In genomic region chr10:104387130-104387888, GRCh38 we compare ENCODE assay signal across 16 cellular contexts. TPM values are rescaled to one million over a fixed set of nuclear protein-coding genes. Genes with fewer than 3 reads are reported as not detected.
DNase-seq lines count a peak whose midpoint lies in the region; ATAC-seq and TF ChIP-seq lines count a peak whose summit lies in the region.
"Had no signal": no experiment of that assay in that cellular context is flagged by ENCODE, and none has a peak within 500 bp of the region (broad histone marks: within the 10 kb centered on the region; RNA-seq: fewer than 3 reads in every experiment).

No MANE protein-coding gene starts in this region.

- intact Hi-C loops in activated T-helper 1 cell treated with anti-CD3 and anti-CD28 coated beads, Interleukin-12 subunit alpha, Interleukin-12 subunit beta, Interleukin-2, Interleukin-4 antibody, amounts not matched to agents 30 ng/mL and 10 ng/mL and 1 ng/mL, durations not matched to agents 14 hours and 24 hours and 36 hours (cut with micrococcal nuclease), result no loop called here

- ATAC-seq in GM19395 (IDR thresholded peaks at IDR 0.05; ENCODE audit: unreplicated experiment) (peak; percentile 91), HG02973 (IDR thresholded peaks at IDR 0.05; ENCODE audit: unreplicated experiment) (peak; percentile 84), GM18505 (IDR thresholded peaks at IDR 0.05; ENCODE audit: unreplicated experiment) (no peak)

- H3K27me3 ChIP-seq in neuronal stem cell (ENCODE audit: control insufficient read depth in 3 of 3, insufficient read depth in 3 of 3, low read depth in 1 of 3, low read length in 3 of 3), result no peaks in the 10 kb centered on the region
- H3K27me3 ChIP-seq: breast epithelium had no signal

- no peak overlapping the region for H3K4me3 ChIP-seq in neuronal stem cell (ENCODE audit: low read length in 2 of 2)
- H3K4me3 ChIP-seq: breast epithelium, GM23248 had no signal

- H2BK120ac ChIP-seq in neuronal stem cell (ENCODE audit: low read depth, low read length), result no peak overlapping the region

- WGBS in neuronal stem cell (ENCODE audit: extremely low coverage in 2 of 2, insufficient read length in 2 of 2, insufficient replicate concordance in 1 of 2), 2 donors, result no CpG with 5 or more reads among the region's 6 CpGs

- H3K27ac Mint-ChIP-seq in activated T-helper 1 cell treated with anti-CD3 and anti-CD28 coated beads, Interleukin-12 subunit alpha, Interleukin-12 subunit beta, Interleukin-2, Interleukin-4 antibody, amounts not matched to agents 30 ng/mL and 10 ng/mL and 1 ng/mL, durations not matched to agents 14 hours and 24 hours and 36 hours, result no peak overlapping the region

- no peak overlapping the region for H3K9ac ChIP-seq in neuronal stem cell (ENCODE audit: low read depth, low read length, poor library complexity)
- H3K9ac ChIP-seq: GM23248 had no signal

- no peak overlapping the region for H3K4me2 ChIP-seq in neuronal stem cell (ENCODE audit: insufficient read depth, low read length, poor library complexity, severe bottlenecking)

- no peaks in the 10 kb centered on the region for H3K79me1 ChIP-seq in neuronal stem cell (ENCODE audit: low read depth, low read length)

- H4K8ac ChIP-seq in neuronal stem cell (ENCODE audit: low read depth, low read length), result no peak overlapping the region

- no peak overlapping the region for H2BK12ac ChIP-seq in neuronal stem cell (ENCODE audit: low read length)

- H3K14ac ChIP-seq in neuronal stem cell (ENCODE audit: low read length), result no peak overlapping the region

- DNase-seq in SK-MEL-5 (ENCODE audit: low read depth, low spot score) (peak; percentile 28), neuronal stem cell (ENCODE audit: low spot score) (no peak), EL (no peak)
- DNase-seq in activated T-helper 1 cell treated with anti-CD3 and anti-CD28 coated beads, Interleukin-12 subunit alpha, Interleukin-12 subunit beta, Interleukin-2, Interleukin-4 antibody, amounts not matched to agents 30 ng/mL and 10 ng/mL and 1 ng/mL, durations not matched to agents 14 hours and 24 hours and 36 hours (ENCODE audit: low spot score), result no peak
- DNase-seq: activated CD4-positive, alpha-beta T cell treated with anti-CD3 and anti-CD28 coated beads for 1 hour; activated effector memory CD4-positive, alpha-beta T cell treated with anti-CD3 and anti-CD28 coated beads, Interleukin-2, amount 50 U/mL, for 16 hours; Calu3; GM23248; hippocampal formation; NCI-H1092; NCI-H524; SIG-M5 had no signal

- H3K27me3 Mint-ChIP-seq in activated T-helper 1 cell treated with anti-CD3 and anti-CD28 coated beads, Interleukin-12 subunit alpha, Interleukin-12 subunit beta, Interleukin-2, Interleukin-4 antibody, amounts not matched to agents 30 ng/mL and 10 ng/mL and 1 ng/mL, durations not matched to agents 14 hours and 24 hours and 36 hours (ENCODE audit: insufficient read depth), result peaks cover 20% of the 10 kb centered on the region

- H3K27ac ChIP-seq in neuronal stem cell (replicated peaks; ENCODE audit: low read length), result no peak overlapping the region
- H3K27ac ChIP-seq: breast epithelium, GM23248 had no signal

- H2BK5ac ChIP-seq in neuronal stem cell (ENCODE audit: low read length), result no peak overlapping the region

- H4K91ac ChIP-seq in neuronal stem cell (ENCODE audit: low read depth, low read length, poor library complexity), result no peak overlapping the region

- no peaks in the 10 kb centered on the region for H3K9me3 ChIP-seq in neuronal stem cell (replicated peaks in 1 of 2; ENCODE audit: control insufficient read depth in 2 of 2, insufficient read depth in 1 of 2, low read depth in 1 of 2, low read length in 2 of 2)
- H3K9me3 ChIP-seq: breast epithelium had no signal

- H3K36me3 Mint-ChIP-seq in activated T-helper 1 cell treated with anti-CD3 and anti-CD28 coated beads, Interleukin-12 subunit alpha, Interleukin-12 subunit beta, Interleukin-2, Interleukin-4 antibody, amounts not matched to agents 30 ng/mL and 10 ng/mL and 1 ng/mL, durations not matched to agents 14 hours and 24 hours and 36 hours (ENCODE audit: low read depth), result no peaks in the 10 kb centered on the region

- no peak overlapping the region for H3K18ac ChIP-seq in neuronal stem cell (ENCODE audit: low read length)

- H3K23ac ChIP-seq in neuronal stem cell (ENCODE audit: low read depth, low read length, poor library complexity), result no peak overlapping the region

- no peak overlapping the region for H2AK5ac ChIP-seq in neuronal stem cell (ENCODE audit: low read depth, low read length)

- H2BK15ac ChIP-seq in neuronal stem cell (ENCODE audit: low read length), result no peak overlapping the region

- H3K36me3 ChIP-seq in neuronal stem cell (replicated peaks in 1 of 2; ENCODE audit: control insufficient read depth in 2 of 2, insufficient read depth in 2 of 2, low read length in 2 of 2), result no peaks in the 10 kb centered on the region
- H3K36me3 ChIP-seq: breast epithelium had no signal

- no peaks in the 10 kb centered on the region for H3K9me3 Mint-ChIP-seq in activated T-helper 1 cell treated with anti-CD3 and anti-CD28 coated beads, Interleukin-12 subunit alpha, Interleukin-12 subunit beta, Interleukin-2, Interleukin-4 antibody, amounts not matched to agents 30 ng/mL and 10 ng/mL and 1 ng/mL, durations not matched to agents 14 hours and 24 hours and 36 hours

- no peak overlapping the region for H3K4me3 Mint-ChIP-seq in activated T-helper 1 cell treated with anti-CD3 and anti-CD28 coated beads, Interleukin-12 subunit alpha, Interleukin-12 subunit beta, Interleukin-2, Interleukin-4 antibody, amounts not matched to agents 30 ng/mL and 10 ng/mL and 1 ng/mL, durations not matched to agents 14 hours and 24 hours and 36 hours

- H3K4me1 Mint-ChIP-seq in activated T-helper 1 cell treated with anti-CD3 and anti-CD28 coated beads, Interleukin-12 subunit alpha, Interleukin-12 subunit beta, Interleukin-2, Interleukin-4 antibody, amounts not matched to agents 30 ng/mL and 10 ng/mL and 1 ng/mL, durations not matched to agents 14 hours and 24 hours and 36 hours (ENCODE audit: low read depth), result peaks cover 16% of the 10 kb centered on the region

- H3K4ac ChIP-seq in neuronal stem cell (ENCODE audit: low read length), result no peak overlapping the region

- in situ Hi-C loops in SK-MEL-5 (cut with HindIII; ENCODE audit: low pct_unique_long_range_greater_than_20kb, low sequenced_read_pairs), result no loop called here

- TF ChIP-seq POLR2A in GM18505 (IDR thresholded peaks at IDR 0.05; ENCODE audit: borderline replicate concordance, extremely low read depth, insufficient read depth, insufficient read length), result no peak

- H3K4me1 ChIP-seq in neuronal stem cell (ENCODE audit: control insufficient read depth in 2 of 2, insufficient read depth in 1 of 2, low read depth in 1 of 2, low read length in 2 of 2), result peaks cover 0 to 3% of the 10 kb centered on the region in 2 donors
- H3K4me1 ChIP-seq: breast epithelium had no signal

- H2AFZ ChIP-seq in neuronal stem cell (ENCODE audit: low read length), result peak overlapping the region; percentile 34
- H2AFZ ChIP-seq: GM23248 had no signal

RNA-seq across cellular contexts. Expression of gene CFAP58, which starts 33.7 kb away (rescaled TPM):
- 0.21 and 0.35 TPM in 2 replicates for total RNA-seq in SK-MEL-5 (2014; rRNA removed; shearing (Covaris generic))
- 0.19 and 0.79 TPM in 2 replicates for polyA plus RNA-seq in SK-MEL-5 (2015; cell fraction: cytosol; rRNA removed)
- 1.6 and 2.1 TPM in 2 replicates for polyA plus RNA-seq in SK-MEL-5 (2015; cell fraction: nucleus; rRNA removed)
- 0.20 TPM for polyA plus RNA-seq in neuronal stem cell (2013, experiment 1 of 2)
- 0.11 TPM for polyA plus RNA-seq in neuronal stem cell (2013, experiment 2 of 2)
- 0.08 and 0.24 TPM in 2 replicates for total RNA-seq in activated T-helper 1 cell treated with anti-CD3 and anti-CD28 coated beads, Interleukin-12 subunit alpha, Interleukin-12 subunit beta, Interleukin-2, Interleukin-4 antibody, amounts not matched to agents 30 ng/mL and 10 ng/mL and 1 ng/mL, durations not matched to agents 14 hours and 24 hours and 36 hours
- total RNA-seq: Calu3 had no signal

RNA-seq across cellular contexts. Expression of gene ITPRIP, which starts 49.0 kb away (rescaled TPM):
- 10.3 and 12.7 TPM in 2 replicates for total RNA-seq in SK-MEL-5 (2014; rRNA removed; shearing (Covaris generic))
- polyA plus RNA-seq in SK-MEL-5 (2015; cell fraction: cytosol; rRNA removed), result 86.6 and 109 TPM in 2 replicates
- polyA plus RNA-seq in SK-MEL-5 (2015; cell fraction: nucleus; rRNA removed), result 38.0 and 41.5 TPM in 2 replicates
- 2.3 TPM for polyA plus RNA-seq in neuronal stem cell (2013, experiment 1 of 2)
- 2.1 TPM for polyA plus RNA-seq in neuronal stem cell (2013, experiment 2 of 2)
- 17.3 and 18.1 TPM in 2 replicates for total RNA-seq in activated T-helper 1 cell treated with anti-CD3 and anti-CD28 coated beads, Interleukin-12 subunit alpha, Interleukin-12 subunit beta, Interleukin-2, Interleukin-4 antibody, amounts not matched to agents 30 ng/mL and 10 ng/mL and 1 ng/mL, durations not matched to agents 14 hours and 24 hours and 36 hours
